ENCODE assay signal across 14 cellular contexts in genomic region chr14:30034049-30034635, GRCh38.
DNase-seq lines count a peak whose midpoint lies in the region; TF ChIP-seq lines count a peak whose summit lies in the region.
"Had no signal": no experiment of that assay in that cellular context is flagged by ENCODE, and none has a peak within 500 bp of the region (broad histone marks: within the 10 kb centered on the region; RNA-seq: fewer than 3 reads in every experiment).

No MANE protein-coding gene starts in this region.

- H3K36me3 ChIP-seq in BE2C = no peaks in the 10 kb centered on the region
- H3K36me3 ChIP-seq: cardiac muscle cell had no signal

- no peaks in the 10 kb centered on the region for H3K27me3 ChIP-seq in BE2C
- H3K27me3 ChIP-seq: cardiac muscle cell had no signal

- DNase-seq in GM04504 (ENCODE audit: low read depth) (peak; percentile 16), NCI-H1436 (lab: John Stamatoyannopoulos, UW) (peak; percentile 81), NCI-H69 (lab: John Stamatoyannopoulos, UW) (peak; percentile 97), foreskin fibroblast (peak; percentile 35 to 73), BE2C (no peak)
- no peak for DNase-seq in activated CD4-positive, alpha-beta T cell treated with anti-CD3 and anti-CD28 coated beads, Interleukin-2, amount 50 U/mL, for 1 hour
- no peak for DNase-seq in activated T-helper 2 cell treated with anti-CD3 and anti-CD28 coated beads, Interferon-gamma antibody, Interleukin-2, Interleukin-4, amounts not matched to agents 10 μg/mL and 5 μg/mL and 100 μg/mL, durations not matched to agents 14 hours and 24 hours and 36 hours (ENCODE audit: low spot score)
- no peak for DNase-seq in stimulated activated naive CD4-positive, alpha-beta T cell treated with Interleukin-2 at 50 U/mL for 16 hours (lab: John Stamatoyannopoulos, UW)
- DNase-seq: activated CD4-positive, CD25-positive, alpha-beta regulatory T cell treated with anti-CD3 and anti-CD28 coated beads, Interleukin-2, amount 50 U/mL, for 72 hours; posterior cingulate gyrus had no signal

- no peaks in the 10 kb centered on the region for H3K9me3 ChIP-seq in BE2C

- no peaks in the 10 kb centered on the region for H3K36me3 Mint-ChIP-seq in activated T-helper 2 cell treated with anti-CD3 and anti-CD28 coated beads, Interferon-gamma antibody, Interleukin-2, Interleukin-4, amounts not matched to agents 10 μg/mL and 5 μg/mL and 100 μg/mL, durations not matched to agents 14 hours and 24 hours and 36 hours (ENCODE audit: low read depth)
- H3K36me3 Mint-ChIP-seq: CD14-positive monocyte, mesothelial cell of epicardium had no signal

- intact Hi-C loops in activated T-helper 2 cell treated with anti-CD3 and anti-CD28 coated beads, Interferon-gamma antibody, Interleukin-2, Interleukin-4, amounts not matched to agents 10 μg/mL and 5 μg/mL and 100 μg/mL, durations not matched to agents 14 hours and 24 hours and 36 hours (cut with micrococcal nuclease) = no loop called here

- no peak overlapping the region for H3K4me3 Mint-ChIP-seq in activated T-helper 2 cell treated with anti-CD3 and anti-CD28 coated beads, Interferon-gamma antibody, Interleukin-2, Interleukin-4, amounts not matched to agents 10 μg/mL and 5 μg/mL and 100 μg/mL, durations not matched to agents 14 hours and 24 hours and 36 hours (ENCODE audit: low read depth)
- H3K4me3 Mint-ChIP-seq: activated T-helper 1 cell treated with anti-CD3 and anti-CD28 coated beads, Interleukin-12 subunit alpha, Interleukin-12 subunit beta, Interleukin-2, Interleukin-4 antibody, amounts not matched to agents 30 ng/mL and 10 ng/mL and 1 ng/mL, durations not matched to agents 14 hours and 24 hours and 36 hours; CD14-positive monocyte; mesothelial cell of epicardium had no signal

- no peak overlapping the region for H3K4me3 ChIP-seq in foreskin fibroblast (ENCODE audit: low read depth in 1 of 2, low read length in 2 of 2)
- no peak overlapping the region for H3K4me3 ChIP-seq in BE2C (ENCODE audit: low read depth, low read length)
- H3K4me3 ChIP-seq: cardiac muscle cell had no signal

- TF ChIP-seq CTCF in foreskin fibroblast (IDR thresholded peaks at IDR 0.05; ENCODE audit: low read depth, low read length) (no peak), BE2C (IDR thresholded peaks at IDR 0.05; ENCODE audit: low read depth, low read length) (no peak)

- H3K27me3 Mint-ChIP-seq in activated T-helper 2 cell treated with anti-CD3 and anti-CD28 coated beads, Interferon-gamma antibody, Interleukin-2, Interleukin-4, amounts not matched to agents 10 μg/mL and 5 μg/mL and 100 μg/mL, durations not matched to agents 14 hours and 24 hours and 36 hours (ENCODE audit: low read depth) = no peaks in the 10 kb centered on the region

- H3K27ac Mint-ChIP-seq in activated T-helper 2 cell treated with anti-CD3 and anti-CD28 coated beads, Interferon-gamma antibody, Interleukin-2, Interleukin-4, amounts not matched to agents 10 μg/mL and 5 μg/mL and 100 μg/mL, durations not matched to agents 14 hours and 24 hours and 36 hours = no peak overlapping the region
- H3K27ac Mint-ChIP-seq: activated T-helper 1 cell treated with anti-CD3 and anti-CD28 coated beads, Interleukin-12 subunit alpha, Interleukin-12 subunit beta, Interleukin-2, Interleukin-4 antibody, amounts not matched to agents 30 ng/mL and 10 ng/mL and 1 ng/mL, durations not matched to agents 14 hours and 24 hours and 36 hours; CD14-positive monocyte; mesothelial cell of epicardium had no signal

- no peaks in the 10 kb centered on the region for H3K4me1 ChIP-seq in BE2C

- peaks cover 42% of the 10 kb centered on the region for H3K9me3 Mint-ChIP-seq in activated T-helper 2 cell treated with anti-CD3 and anti-CD28 coated beads, Interferon-gamma antibody, Interleukin-2, Interleukin-4, amounts not matched to agents 10 μg/mL and 5 μg/mL and 100 μg/mL, durations not matched to agents 14 hours and 24 hours and 36 hours

- no peaks in the 10 kb centered on the region for H3K4me1 Mint-ChIP-seq in activated T-helper 2 cell treated with anti-CD3 and anti-CD28 coated beads, Interferon-gamma antibody, Interleukin-2, Interleukin-4, amounts not matched to agents 10 μg/mL and 5 μg/mL and 100 μg/mL, durations not matched to agents 14 hours and 24 hours and 36 hours (ENCODE audit: low read depth)
- H3K4me1 Mint-ChIP-seq: CD14-positive monocyte, mesothelial cell of epicardium had no signal

Comparison
In these comparisons a context has a peak if more than half of its experiments do, and no peak if none do; other contexts are left out.
1. DNase-seq: peak in GM04504 (single experiment), NCI-H1436 (single experiment), NCI-H69 (single experiment) and foreskin fibroblast (2 of 2); none in activated CD4-positive, alpha-beta T cell treated with anti-CD3 and anti-CD28 coated beads, Interleukin-2, amount 50 U/mL, for 1 hour (single experiment), BE2C (single experiment), activated T-helper 2 cell treated with anti-CD3 and anti-CD28 coated beads, Interferon-gamma antibody, Interleukin-2, Interleukin-4, amounts not matched to agents 10 μg/mL and 5 μg/mL and 100 μg/mL, durations not matched to agents 14 hours and 24 hours and 36 hours (single experiment) and stimulated activated naive CD4-positive, alpha-beta T cell treated with Interleukin-2 at 50 U/mL for 16 hours (single experiment).